8 cellular contexts compared by ENCODE assay signal in genomic region chr15:60479711-60480110, GRCh38. TPM values are rescaled to one million over a fixed set of nuclear protein-coding genes. Genes with fewer than 3 reads are reported as not detected.
DNase-seq lines count a peak whose midpoint lies in the region; ATAC-seq and TF ChIP-seq lines count a peak whose summit lies in the region.

No MANE protein-coding gene starts in this region.

- in situ Hi-C loops in brain microvascular endothelial cell (cut with HindIII; ENCODE audit: low pct_ligation_motif_present, low sequenced_read_pairs) = no loop called here

- no peaks in the 10 kb centered on the region for H3K27me3 ChIP-seq in brain microvascular endothelial cell (replicated peaks)
- H3K27me3 ChIP-seq in muscle layer of colon (ENCODE audit: control insufficient read depth in 1 of 2, insufficient read depth in 2 of 2, low read length in 2 of 2) = no peaks in the 10 kb centered on the region

- H3K9me3 Mint-ChIP-seq in CD14-positive monocyte = peaks cover 0 to 2% (median 0%) of the 10 kb centered on the region in 7 donors

- peaks cover 4 to 7% of the 10 kb centered on the region in 2 donors for H3K36me3 Mint-ChIP-seq in CD14-positive monocyte

- H3K4me1 Mint-ChIP-seq in CD14-positive monocyte = peaks cover 34% of the 10 kb centered on the region

- H3K27me3 Mint-ChIP-seq in CD14-positive monocyte (ENCODE audit: low read depth in 3 of 3) = no peaks in the 10 kb centered on the region

- H3K4me3 ChIP-seq in brain microvascular endothelial cell (ENCODE audit: low read depth, low read length) (peak overlapping the region; percentile 84), muscle layer of colon (ENCODE audit: low read depth in 1 of 2, low read length in 2 of 2) (peak overlapping the region; percentile 22 to 85)

- H3K27ac ChIP-seq in brain microvascular endothelial cell (no peak overlapping the region), muscle layer of colon (ENCODE audit: low read depth, low read length) (peak overlapping the region; percentile 58)

- peak overlapping the region; percentile 46 for H3K9ac ChIP-seq in muscle layer of colon (ENCODE audit: low read length)

- no peaks in the 10 kb centered on the region for H3K9me3 ChIP-seq in muscle layer of colon (ENCODE audit: low read length)

- H3K36me3 ChIP-seq in brain microvascular endothelial cell (replicated peaks) (no peaks in the 10 kb centered on the region), muscle layer of colon (ENCODE audit: insufficient read depth, low read length) (peaks cover 1% of the 10 kb centered on the region)

- peaks cover 26% of the 10 kb centered on the region for H3K4me1 ChIP-seq in muscle layer of colon (ENCODE audit: insufficient read depth, low read length)

- peak overlapping the region; percentile 97 to 99 (median 98) for H3K27ac Mint-ChIP-seq in CD14-positive monocyte

- intact Hi-C loops in CD14-positive monocyte (cut with micrococcal nuclease) = no loop called here

- ATAC-seq in GM18519 (IDR thresholded peaks at IDR 0.05; ENCODE audit: low FRiP score, unreplicated experiment) = no peak
- ATAC-seq in GM19452 (IDR thresholded peaks at IDR 0.05; ENCODE audit: unreplicated experiment) = no peak
- no peak for ATAC-seq in HG02798 (IDR thresholded peaks at IDR 0.05; ENCODE audit: poor library complexity, unreplicated experiment)

- TF ChIP-seq CTCF in CD14-positive monocyte (IDR thresholded peaks at IDR 0.05) = no peak
- no peak for TF ChIP-seq CTCF in brain microvascular endothelial cell (IDR thresholded peaks at IDR 0.05; ENCODE audit: low read depth, low read length, missing control alignments)

- H3K4me3 Mint-ChIP-seq in CD14-positive monocyte = peak overlapping the region; percentile 99 to 100

- DNase-seq in CD14-positive monocyte (ENCODE audit: low spot score) (no peak), KG1 (lab: John Stamatoyannopoulos, UW) (peak; percentile 44), brain microvascular endothelial cell (no peak), middle frontal gyrus (ENCODE audit: extremely low spot score, low spot score) (no peak)

RNA-seq across cellular contexts. Expression of gene ICE2, which starts 0.8 kb away (rescaled TPM):
- 10 to 100 TPM; 24.8 to 27.0 TPM for polyA plus RNA-seq in CD14-positive monocyte
